ENCODE assay signal across 13 cellular contexts in genomic region chr5:38871211-38871610, GRCh38. TPM values are rescaled to one million over a fixed set of nuclear protein-coding genes. Genes with fewer than 3 reads are reported as not detected.
DNase-seq lines count a peak whose midpoint lies in the region; ATAC-seq and TF ChIP-seq lines count a peak whose summit lies in the region.
"Had no signal": no experiment of that assay in that cellular context is flagged by ENCODE, and none has a peak within 500 bp of the region (broad histone marks: within the 10 kb centered on the region; RNA-seq: fewer than 3 reads in every experiment).

No MANE protein-coding gene starts in this region.

- in situ Hi-C loops in brain microvascular endothelial cell (cut with HindIII; ENCODE audit: low pct_ligation_motif_present, low sequenced_read_pairs) (no loop called here), GM13977 (cut with MboI; ENCODE audit: low pct_unique_long_range_greater_than_20kb, low sequenced_read_pairs, unreplicated experiment) (no loop called here)

- H3K4me3 ChIP-seq in brain microvascular endothelial cell (ENCODE audit: low read depth, low read length) (no peak overlapping the region), thymus (ENCODE audit: low read length) (no peak overlapping the region)
- H3K4me3 ChIP-seq: pancreas, thoracic aorta had no signal

- ATAC-seq in GM18511 (IDR thresholded peaks at IDR 0.05; ENCODE audit: unreplicated experiment) = no peak
- ATAC-seq: activated T-cell treated with anti-CD3 and anti-CD28 coated beads, Interleukin-2, amount 50 U/mL, for 4 hours had no signal

- H3K4me1 ChIP-seq in thymus (ENCODE audit: control insufficient read depth, insufficient read depth, low read length) = no peaks in the 10 kb centered on the region
- H3K4me1 ChIP-seq: pancreas had no signal

- H3K36me3 ChIP-seq in brain microvascular endothelial cell (replicated peaks) (no peaks in the 10 kb centered on the region), thymus (ENCODE audit: control insufficient read depth, insufficient read depth) (no peaks in the 10 kb centered on the region)
- H3K36me3 ChIP-seq: pancreas, thoracic aorta had no signal

- whole genome bisulfite sequencing in thymus = 57% methylated on average over 1 of the region's 1 CpG

- H3K27ac ChIP-seq in brain microvascular endothelial cell (peak overlapping the region; percentile 90), thymus (ENCODE audit: low read depth) (peak overlapping the region; percentile 2)

- H3K27me3 ChIP-seq in brain microvascular endothelial cell (replicated peaks) (no peaks in the 10 kb centered on the region), thymus (ENCODE audit: control insufficient read depth, insufficient read depth) (no peaks in the 10 kb centered on the region)
- H3K27me3 ChIP-seq: pancreas had no signal

- no peak for TF ChIP-seq CTCF in brain microvascular endothelial cell (IDR thresholded peaks at IDR 0.05; ENCODE audit: low read depth, low read length, missing control alignments)
- TF ChIP-seq CTCF in GM13977 (IDR thresholded peaks at IDR 0.05; ENCODE audit: extremely low read depth, insufficient read depth, missing control alignments) = no peak

- DNase-seq in Kasumi-1 (lab: John Stamatoyannopoulos, UW) (peak; percentile 26 to 30), brain microvascular endothelial cell (no peak), kidney glomerular epithelial cell (lab: John Stamatoyannopoulos, UW) (peak; percentile 53), GM13977 (ENCODE audit: low spot score) (no peak), cerebellar nuclear complex (lab: John Stamatoyannopoulos, UW) (no peak)
- DNase-seq: activated CD4-positive, alpha-beta T cell treated with anti-CD3 and anti-CD28 coated beads, Interleukin-2, amount 50 U/mL, for 1 hour; activated T-cell treated with anti-CD3 and anti-CD28 coated beads, Interleukin-2, amount 50 U/mL, for 4 hours; NCI-H2029; NCI-H526 treated with DMSO at 0.1 percent for 48 hours; pancreas had no signal

- no peaks in the 10 kb centered on the region for H3K9me3 ChIP-seq in thymus (ENCODE audit: control insufficient read depth)
- H3K9me3 ChIP-seq: pancreas, thoracic aorta had no signal

RNA-seq across cellular contexts. Expression of gene OSMR, which starts 25.4 kb away (rescaled TPM):
- polyA plus RNA-seq in thymus = 32.0 TPM

Comparison
In these comparisons a context has a peak if more than half of its experiments do, and no peak if none do; other contexts are left out.
1. DNase-seq: peak in Kasumi-1 (2 of 2) and kidney glomerular epithelial cell (single experiment); none in brain microvascular endothelial cell (single experiment), GM13977 (single experiment) and cerebellar nuclear complex (0 of 2).